22 cellular contexts compared by ENCODE assay signal in the genomic region with DNA sequence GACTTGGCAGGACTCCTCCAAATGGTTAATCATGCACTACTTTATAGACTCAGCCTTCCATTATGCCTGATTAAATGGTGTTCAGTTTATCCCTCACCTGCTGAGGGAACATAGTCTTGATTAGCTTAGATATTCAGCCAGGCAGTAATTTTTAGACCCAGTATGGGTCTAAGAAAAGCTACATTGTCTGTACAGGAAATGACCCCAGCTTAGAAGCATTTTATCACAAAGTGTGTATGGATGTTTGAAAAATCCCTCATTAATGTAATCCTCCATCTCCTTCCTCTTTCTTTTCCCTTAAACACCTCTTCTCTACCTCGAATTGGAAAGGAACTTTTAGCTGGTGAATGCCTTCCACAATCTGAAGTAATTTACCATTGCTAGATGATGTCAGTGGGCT.
"Had no signal": no experiment of that assay in that cellular context is flagged by ENCODE, and none has a peak within 500 bp of the region (broad histone marks: within the 10 kb centered on the region; RNA-seq: fewer than 3 reads in every experiment).

No MANE protein-coding gene starts in this region.

- FAIRE-seq: bronchial epithelial cell had no signal

- H3K9me3 ChIP-seq: body of pancreas had no signal

- H3K27ac ChIP-seq: body of pancreas had no signal

- H3K4me3 ChIP-seq: body of pancreas had no signal

- DNase-seq: activated CD4-positive, alpha-beta T cell treated with anti-CD3 and anti-CD28 coated beads for 48 hours; activated CD4-positive, alpha-beta T cell treated with anti-CD3 and anti-CD28 coated beads, Interleukin-2, amount 50 U/mL, for 4 hours; activated CD4-positive, CD25-positive, alpha-beta regulatory T cell treated with anti-CD3 and anti-CD28 coated beads, Interleukin-2, amount 50 U/mL, for 72 hours; activated CD8-positive, alpha-beta T cell treated with anti-CD3 and anti-CD28 coated beads, Interleukin-2, amount 10 ng/mL, durations not matched to agents 7 days and 5 days; activated effector memory CD4-positive, alpha-beta T cell treated with Interleukin-2 at 50 U/mL for 16 hours; activated naive CD4-positive, alpha-beta T cell; activated T-cell treated with anti-CD3 and anti-CD28 coated beads, Interleukin-2, amount 50 U/mL, for 24 hours; aorta; body of pancreas; MM.1S; NCI-H1694; NCI-H2029; NCI-H2107; NCI-H446; NCI-H524 treated with DMSO at 0.1 percent for 48 hours; NCI-H774; PC-3; SIG-M5; T-helper 17 cell; T-helper 9 cell had no signal

- ATAC-seq: activated CD8-positive, alpha-beta T cell treated with anti-CD3 and anti-CD28 coated beads, Interleukin-2, amount 10 ng/mL, durations not matched to agents 7 days and 5 days; body of pancreas; PC-3; T-helper 17 cell; WTC11 had no signal

- H3K27me3 ChIP-seq: body of pancreas had no signal

- H3K4me1 ChIP-seq: body of pancreas had no signal
